ENCODE assay signal across 1 cellular context in the genomic region with DNA sequence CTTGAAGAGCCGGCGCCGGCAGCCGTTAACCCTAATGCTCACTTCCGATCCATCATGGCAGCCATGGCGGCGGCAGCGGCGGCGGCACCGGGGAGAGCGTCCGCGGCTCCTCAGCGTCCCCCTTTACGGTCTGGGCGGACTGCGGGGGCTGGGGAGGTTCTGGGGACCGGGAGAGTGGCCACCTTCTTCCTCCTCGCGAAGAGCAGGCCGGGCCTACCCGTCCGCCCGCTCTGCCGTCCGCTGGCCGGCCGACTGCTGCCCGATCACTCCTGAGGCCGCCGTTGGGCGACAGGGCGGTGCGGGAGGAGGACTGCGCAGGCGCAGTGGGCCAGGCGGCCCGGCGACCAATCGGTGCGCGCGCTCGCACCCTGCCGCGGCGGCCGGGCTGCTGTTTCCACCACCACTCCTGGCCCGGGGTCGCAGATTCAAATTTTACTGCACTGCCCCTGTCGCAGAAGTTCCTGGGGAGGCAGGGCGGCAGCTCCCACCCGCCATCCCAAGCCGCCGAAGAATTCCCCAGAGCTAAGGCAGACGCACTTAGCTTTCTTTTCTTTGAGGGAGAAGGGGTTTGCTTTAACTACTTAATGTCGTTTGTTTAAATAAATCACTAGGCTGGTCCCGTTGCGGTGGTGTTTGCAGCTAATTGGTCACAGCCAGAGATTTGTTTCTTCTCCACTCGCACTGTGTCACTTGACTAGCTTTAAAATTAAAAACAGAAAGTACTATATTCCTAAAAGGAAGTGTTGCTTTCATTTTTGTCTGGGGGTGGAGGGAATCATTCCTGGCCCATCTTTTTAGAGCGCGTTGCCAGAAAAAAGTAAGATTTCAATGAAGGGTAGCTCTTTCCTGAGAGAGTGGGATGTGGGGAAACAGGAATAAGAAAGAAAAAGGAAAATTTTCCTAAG.
TF ChIP-seq lines count a peak whose summit lies in the region.

A gene (minus strand): TSS at position 290 of the 905 bp plus-strand sequence. CDS start 452 bp downstream, outside the sequence.

TF ChIP-seq in HepG2, 621 proteins besides CTCF, POLR2A, EP300 and RAD21 (continued from another document):
- TF ChIP-seq, protein P1, sequence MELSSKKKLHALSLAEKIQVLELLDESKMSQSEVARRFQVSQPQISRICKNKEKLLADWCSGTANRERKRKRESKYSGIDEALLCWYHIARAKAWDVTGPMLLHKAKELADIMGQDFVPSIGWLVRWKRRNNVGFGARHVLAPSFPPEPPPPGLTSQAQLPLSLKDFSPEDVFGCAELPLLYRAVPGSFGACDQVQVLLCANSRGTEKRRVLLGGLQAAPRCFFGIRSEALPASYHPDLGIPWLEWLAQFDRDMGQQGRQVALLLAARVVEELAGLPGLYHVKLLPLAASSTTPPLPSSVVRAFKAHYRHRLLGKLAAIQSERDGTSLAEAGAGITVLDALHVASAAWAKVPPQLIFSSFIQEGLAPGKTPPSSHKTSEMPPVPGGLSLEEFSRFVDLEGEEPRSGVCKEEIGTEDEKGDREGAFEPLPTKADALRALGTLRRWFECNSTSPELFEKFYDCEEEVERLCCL (CRISPR knock-in tag; IDR thresholded peaks at IDR 0.05; ENCODE audit: borderline replicate concordance), result no peak
- TF ChIP-seq, protein P2, sequence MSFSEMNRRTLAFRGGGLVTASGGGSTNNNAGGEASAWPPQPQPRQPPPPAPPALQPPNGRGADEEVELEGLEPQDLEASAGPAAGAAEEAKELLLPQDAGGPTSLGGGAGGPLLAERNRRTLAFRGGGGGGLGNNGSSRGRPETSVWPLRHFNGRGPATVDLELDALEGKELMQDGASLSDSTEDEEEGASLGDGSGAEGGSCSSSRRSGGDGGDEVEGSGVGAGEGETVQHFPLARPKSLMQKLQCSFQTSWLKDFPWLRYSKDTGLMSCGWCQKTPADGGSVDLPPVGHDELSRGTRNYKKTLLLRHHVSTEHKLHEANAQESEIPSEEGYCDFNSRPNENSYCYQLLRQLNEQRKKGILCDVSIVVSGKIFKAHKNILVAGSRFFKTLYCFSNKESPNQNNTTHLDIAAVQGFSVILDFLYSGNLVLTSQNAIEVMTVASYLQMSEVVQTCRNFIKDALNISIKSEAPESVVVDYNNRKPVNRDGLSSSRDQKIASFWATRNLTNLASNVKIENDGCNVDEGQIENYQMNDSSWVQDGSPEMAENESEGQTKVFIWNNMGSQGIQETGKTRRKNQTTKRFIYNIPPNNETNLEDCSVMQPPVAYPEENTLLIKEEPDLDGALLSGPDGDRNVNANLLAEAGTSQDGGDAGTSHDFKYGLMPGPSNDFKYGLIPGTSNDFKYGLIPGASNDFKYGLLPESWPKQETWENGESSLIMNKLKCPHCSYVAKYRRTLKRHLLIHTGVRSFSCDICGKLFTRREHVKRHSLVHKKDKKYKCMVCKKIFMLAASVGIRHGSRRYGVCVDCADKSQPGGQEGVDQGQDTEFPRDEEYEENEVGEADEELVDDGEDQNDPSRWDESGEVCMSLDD (CRISPR knock-in tag; IDR thresholded peaks at IDR 0.05; ENCODE audit: borderline replicate concordance), result 0 out of 2 replicates have a peak, but pooled peaks have one; percentile 70
- TF ChIP-seq HES4 (CRISPR knock-in tag; IDR thresholded peaks at IDR 0.05; ENCODE audit: borderline replicate concordance), result peak; percentile 40; the same call in 1 of the 2 replicates
- TF ChIP-seq ZNF781 (CRISPR knock-in tag; IDR thresholded peaks at IDR 0.05; ENCODE audit: borderline replicate concordance, not compliant biosample characterization), result peak; percentile 5
- no peak for TF ChIP-seq TBL1XR1 (IDR thresholded peaks at IDR 0.05; ENCODE audit: borderline replicate concordance, low read length, partially characterized antibody)
- TF ChIP-seq, protein P3, sequence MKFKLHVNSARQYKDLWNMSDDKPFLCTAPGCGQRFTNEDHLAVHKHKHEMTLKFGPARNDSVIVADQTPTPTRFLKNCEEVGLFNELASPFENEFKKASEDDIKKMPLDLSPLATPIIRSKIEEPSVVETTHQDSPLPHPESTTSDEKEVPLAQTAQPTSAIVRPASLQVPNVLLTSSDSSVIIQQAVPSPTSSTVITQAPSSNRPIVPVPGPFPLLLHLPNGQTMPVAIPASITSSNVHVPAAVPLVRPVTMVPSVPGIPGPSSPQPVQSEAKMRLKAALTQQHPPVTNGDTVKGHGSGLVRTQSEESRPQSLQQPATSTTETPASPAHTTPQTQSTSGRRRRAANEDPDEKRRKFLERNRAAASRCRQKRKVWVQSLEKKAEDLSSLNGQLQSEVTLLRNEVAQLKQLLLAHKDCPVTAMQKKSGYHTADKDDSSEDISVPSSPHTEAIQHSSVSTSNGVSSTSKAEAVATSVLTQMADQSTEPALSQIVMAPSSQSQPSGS (CRISPR knock-in tag; IDR thresholded peaks at IDR 0.05), result no peak; the same call in 1 of the 2 replicates
- no peak for TF ChIP-seq JUN (CRISPR knock-in tag; IDR thresholded peaks at IDR 0.05)
- TF ChIP-seq ZNF816 (CRISPR knock-in tag; IDR thresholded peaks at IDR 0.05; ENCODE audit: borderline replicate concordance), result no peak
- TF ChIP-seq SMARCC2 (IDR thresholded peaks at IDR 0.05), result no peak
- no peak for TF ChIP-seq HIVEP1 (CRISPR knock-in tag; IDR thresholded peaks at IDR 0.05)
- peak; percentile 30; the same call in 1 of the 2 replicates for TF ChIP-seq ZNF644 (CRISPR knock-in tag; IDR thresholded peaks at IDR 0.05; ENCODE audit: low read depth)
- no peak for TF ChIP-seq ZSCAN22 (CRISPR knock-in tag; IDR thresholded peaks at IDR 0.05)
- TF ChIP-seq TBP (CRISPR knock-in tag; IDR thresholded peaks at IDR 0.05), result no peak
- peak; percentile 34; the same call in 1 of the 2 replicates for TF ChIP-seq MXD4 (CRISPR knock-in tag; IDR thresholded peaks at IDR 0.05)
- TF ChIP-seq, protein P4, sequence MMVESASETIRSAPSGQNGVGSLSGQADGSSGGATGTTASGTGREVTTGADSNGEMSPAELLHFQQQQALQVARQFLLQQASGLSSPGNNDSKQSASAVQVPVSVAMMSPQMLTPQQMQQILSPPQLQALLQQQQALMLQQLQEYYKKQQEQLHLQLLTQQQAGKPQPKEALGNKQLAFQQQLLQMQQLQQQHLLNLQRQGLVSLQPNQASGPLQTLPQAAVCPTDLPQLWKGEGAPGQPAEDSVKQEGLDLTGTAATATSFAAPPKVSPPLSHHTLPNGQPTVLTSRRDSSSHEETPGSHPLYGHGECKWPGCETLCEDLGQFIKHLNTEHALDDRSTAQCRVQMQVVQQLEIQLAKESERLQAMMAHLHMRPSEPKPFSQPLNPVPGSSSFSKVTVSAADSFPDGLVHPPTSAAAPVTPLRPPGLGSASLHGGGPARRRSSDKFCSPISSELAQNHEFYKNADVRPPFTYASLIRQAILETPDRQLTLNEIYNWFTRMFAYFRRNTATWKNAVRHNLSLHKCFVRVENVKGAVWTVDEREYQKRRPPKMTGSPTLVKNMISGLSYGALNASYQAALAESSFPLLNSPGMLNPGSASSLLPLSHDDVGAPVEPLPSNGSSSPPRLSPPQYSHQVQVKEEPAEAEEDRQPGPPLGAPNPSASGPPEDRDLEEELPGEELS (CRISPR knock-in tag; IDR thresholded peaks at IDR 0.05), result peak; percentile 44; the same call in 1 of the 2 replicates
- no peak for TF ChIP-seq ZNF367 (CRISPR knock-in tag; IDR thresholded peaks at IDR 0.05; ENCODE audit: borderline replicate concordance)
- TF ChIP-seq ZNF234 (CRISPR knock-in tag; conservative IDR thresholded peaks at IDR 0.05), result no peak
- TF ChIP-seq, protein P5, sequence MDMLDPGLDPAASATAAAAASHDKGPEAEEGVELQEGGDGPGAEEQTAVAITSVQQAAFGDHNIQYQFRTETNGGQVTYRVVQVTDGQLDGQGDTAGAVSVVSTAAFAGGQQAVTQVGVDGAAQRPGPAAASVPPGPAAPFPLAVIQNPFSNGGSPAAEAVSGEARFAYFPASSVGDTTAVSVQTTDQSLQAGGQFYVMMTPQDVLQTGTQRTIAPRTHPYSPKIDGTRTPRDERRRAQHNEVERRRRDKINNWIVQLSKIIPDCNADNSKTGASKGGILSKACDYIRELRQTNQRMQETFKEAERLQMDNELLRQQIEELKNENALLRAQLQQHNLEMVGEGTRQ (IDR thresholded peaks at IDR 0.05; ENCODE audit: low read depth, low read length), result no peak
- TF ChIP-seq, protein P5 (CRISPR knock-in tag; IDR thresholded peaks at IDR 0.05; ENCODE audit: borderline replicate concordance), result no peak
- TF ChIP-seq SMAD1 (CRISPR knock-in tag; IDR thresholded peaks at IDR 0.05; ENCODE audit: borderline replicate concordance, low read depth), result 0 out of 2 replicates have a peak, but pooled peaks have one; percentile 27
- no peak; the same call in 1 of the 2 replicates for TF ChIP-seq TARDBP (CRISPR knock-in tag; IDR thresholded peaks at IDR 0.05)
- TF ChIP-seq MEIS1 (CRISPR knock-in tag; IDR thresholded peaks at IDR 0.05; ENCODE audit: borderline replicate concordance), result no peak
- TF ChIP-seq SCMH1 (CRISPR knock-in tag; IDR thresholded peaks at IDR 0.05; ENCODE audit: borderline replicate concordance), result no peak
